Comparison of ENCODE assay signal across 8 cellular contexts in genomic region chr19:17512574-17512939, GRCh38. TPM values are rescaled to one million over a fixed set of nuclear protein-coding genes. Genes with fewer than 3 reads are reported as not detected.
A peak's percentile ranks its signal among the peaks of the same experiment; 100 is the strongest.
DNase-seq lines count a peak whose midpoint lies in the region; ATAC-seq and TF ChIP-seq lines count a peak whose summit lies in the region.

No MANE protein-coding gene starts in this region.

- no peak for ATAC-seq in GM21360 (IDR thresholded peaks at IDR 0.05; ENCODE audit: unreplicated experiment)
- ATAC-seq in GM21529 (IDR thresholded peaks at IDR 0.05; ENCODE audit: unreplicated experiment) = no peak

- no peaks in the 10 kb centered on the region for H3K4me1 ChIP-seq in HUES64 (ENCODE audit: insufficient read depth, low read length)
- peaks cover 14% of the 10 kb centered on the region for H3K4me1 ChIP-seq in muscle layer of colon (ENCODE audit: insufficient read depth, low read length)

- DNase-seq in AG10803 (ENCODE audit: low read depth) (no peak), cardiac fibroblast (ENCODE audit: low read depth in 2 of 2) (no peak), UCSD-AML1 (lab: John Stamatoyannopoulos, UW; ENCODE audit: unreplicated experiment) (no peak), HuH-7 (ENCODE audit: low spot score) (no peak)

- TF ChIP-seq CTCF in AG10803 (conservative IDR thresholded peaks at IDR 0.05; ENCODE audit: low read length) (no peak), cardiac fibroblast (IDR thresholded peaks at IDR 0.05; ENCODE audit: low read depth, low read length) (no peak)

- H3K27me3 ChIP-seq in HUES64 (ENCODE audit: insufficient read depth, low read length) (no peaks in the 10 kb centered on the region), muscle layer of colon (ENCODE audit: control insufficient read depth in 1 of 2, insufficient read depth in 2 of 2, low read length in 2 of 2) (no peaks in the 10 kb centered on the region)

- WGBS in HUES64 = 69% methylated on average over 9 of the region's 9 CpGs

- H3K4me3 ChIP-seq in AG10803 (ENCODE audit: low read length) = peak overlapping the region; percentile 84
- H3K4me3 ChIP-seq in HUES64 (ENCODE audit: low read length) = peak overlapping the region; percentile 79
- H3K4me3 ChIP-seq in cardiac fibroblast (replicated peaks in 1 of 2; ENCODE audit: low read depth in 2 of 2, low read length in 2 of 2) = peak overlapping the region; percentile 82 to 86
- peak overlapping the region; percentile 62 to 77 for H3K4me3 ChIP-seq in muscle layer of colon (ENCODE audit: low read depth in 1 of 2, low read length in 2 of 2)

- H3K27ac ChIP-seq in HUES64 (ENCODE audit: low read depth, low read length) = peak overlapping the region; percentile 97; the same call in 1 of the 2 replicates
- H3K27ac ChIP-seq in muscle layer of colon (ENCODE audit: low read depth, low read length) = peak overlapping the region; percentile 87

- H3K36me3 ChIP-seq in HUES64 (ENCODE audit: insufficient read depth, low read length) (peaks cover 13% of the 10 kb centered on the region), muscle layer of colon (ENCODE audit: insufficient read depth, low read length) (peaks cover 10% of the 10 kb centered on the region)

- peaks cover 5% of the 10 kb centered on the region for H3K9me3 ChIP-seq in HUES64 (ENCODE audit: insufficient read depth, low read depth, low read length)
- peaks cover 6% of the 10 kb centered on the region for H3K9me3 ChIP-seq in muscle layer of colon (ENCODE audit: low read length)

- H3K9ac ChIP-seq in HUES64 (ENCODE audit: low read depth, low read length) (peak overlapping the region; percentile 91), muscle layer of colon (ENCODE audit: low read length) (peak overlapping the region; percentile 34)

RNA-seq across cellular contexts. Expression of gene PGLS, which starts 1.1 kb away (rescaled TPM):
- 50.3 TPM for polyA plus RNA-seq in HUES64 (2013, experiment 1 of 2)
- 50.3 TPM for polyA plus RNA-seq in HUES64 (2013, experiment 2 of 2)

RNA-seq across cellular contexts. Expression of gene SLC27A1, which starts 42.2 kb away (rescaled TPM):
- 3.4 TPM for polyA plus RNA-seq in HUES64 (2013, experiment 1 of 2)
- 4.6 TPM for polyA plus RNA-seq in HUES64 (2013, experiment 2 of 2)

RNA-seq across cellular contexts. Expression of gene COLGALT1, which starts 42.9 kb away (rescaled TPM):
- polyA plus RNA-seq in HUES64 (2013, experiment 1 of 2) = 36.6 TPM
- polyA plus RNA-seq in HUES64 (2013, experiment 2 of 2) = 37.9 TPM

RNA-seq across cellular contexts. Expression of gene NXNL1, which starts 51.8 kb away (rescaled TPM):
- polyA plus RNA-seq in HUES64 (2013, experiment 1 of 2) = not detected
- polyA plus RNA-seq in HUES64 (2013, experiment 2 of 2) = not detected
